1 cellular context compared by ENCODE assay signal in the genomic region with DNA sequence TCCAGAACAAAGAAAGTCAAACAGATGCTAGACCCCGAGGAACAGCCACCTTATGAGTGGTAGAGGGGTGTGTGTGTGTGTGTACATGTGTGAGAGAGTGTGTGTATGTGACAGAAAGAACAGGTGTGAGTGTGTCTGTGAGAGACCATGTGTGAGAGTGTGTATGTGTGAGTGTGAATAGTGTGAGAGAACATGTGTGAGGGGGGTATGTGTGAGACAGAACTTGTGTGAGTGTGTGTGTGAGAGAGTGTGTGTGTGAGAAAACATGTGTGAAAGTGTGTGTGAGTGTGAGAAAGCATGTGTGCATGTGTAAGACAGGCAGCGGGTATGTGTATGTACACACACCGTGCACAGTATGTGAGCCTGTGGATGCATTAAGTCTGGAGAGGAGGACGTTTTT.
TF ChIP-seq lines count a peak whose summit lies in the region.

No MANE protein-coding gene starts in this region.

TF ChIP-seq in WTC11, 78 proteins besides CTCF, POLR2A, EP300 and RAD21 (continued from another document):
- TF ChIP-seq, protein P1, sequence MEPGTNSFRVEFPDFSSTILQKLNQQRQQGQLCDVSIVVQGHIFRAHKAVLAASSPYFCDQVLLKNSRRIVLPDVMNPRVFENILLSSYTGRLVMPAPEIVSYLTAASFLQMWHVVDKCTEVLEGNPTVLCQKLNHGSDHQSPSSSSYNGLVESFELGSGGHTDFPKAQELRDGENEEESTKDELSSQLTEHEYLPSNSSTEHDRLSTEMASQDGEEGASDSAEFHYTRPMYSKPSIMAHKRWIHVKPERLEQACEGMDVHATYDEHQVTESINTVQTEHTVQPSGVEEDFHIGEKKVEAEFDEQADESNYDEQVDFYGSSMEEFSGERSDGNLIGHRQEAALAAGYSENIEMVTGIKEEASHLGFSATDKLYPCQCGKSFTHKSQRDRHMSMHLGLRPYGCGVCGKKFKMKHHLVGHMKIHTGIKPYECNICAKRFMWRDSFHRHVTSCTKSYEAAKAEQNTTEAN (CRISPR knock-in tag; IDR thresholded peaks at IDR 0.05): no peak; the same call in 1 of the 2 replicates
- TF ChIP-seq SMAD3 (CRISPR knock-in tag; IDR thresholded peaks at IDR 0.05; ENCODE audit: borderline replicate concordance): no peak
- TF ChIP-seq OVOL2 (CRISPR knock-in tag; IDR thresholded peaks at IDR 0.05; ENCODE audit: borderline replicate concordance): no peak
- no peak for TF ChIP-seq RELA (CRISPR knock-in tag; IDR thresholded peaks at IDR 0.05; ENCODE audit: borderline replicate concordance)
- TF ChIP-seq CREB1 (CRISPR knock-in tag; IDR thresholded peaks at IDR 0.05): no peak
- TF ChIP-seq, protein P2, sequence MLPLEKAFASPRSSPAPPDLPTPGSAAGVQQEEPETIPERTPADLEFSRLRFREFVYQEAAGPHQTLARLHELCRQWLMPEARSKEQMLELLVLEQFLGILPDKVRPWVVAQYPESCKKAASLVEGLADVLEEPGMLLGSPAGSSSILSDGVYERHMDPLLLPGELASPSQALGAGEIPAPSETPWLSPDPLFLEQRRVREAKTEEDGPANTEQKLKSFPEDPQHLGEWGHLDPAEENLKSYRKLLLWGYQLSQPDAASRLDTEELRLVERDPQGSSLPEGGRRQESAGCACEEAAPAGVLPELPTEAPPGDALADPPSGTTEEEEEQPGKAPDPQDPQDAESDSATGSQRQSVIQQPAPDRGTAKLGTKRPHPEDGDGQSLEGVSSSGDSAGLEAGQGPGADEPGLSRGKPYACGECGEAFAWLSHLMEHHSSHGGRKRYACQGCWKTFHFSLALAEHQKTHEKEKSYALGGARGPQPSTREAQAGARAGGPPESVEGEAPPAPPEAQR (CRISPR knock-in tag; IDR thresholded peaks at IDR 0.05): no peak
- TF ChIP-seq, protein P3, sequence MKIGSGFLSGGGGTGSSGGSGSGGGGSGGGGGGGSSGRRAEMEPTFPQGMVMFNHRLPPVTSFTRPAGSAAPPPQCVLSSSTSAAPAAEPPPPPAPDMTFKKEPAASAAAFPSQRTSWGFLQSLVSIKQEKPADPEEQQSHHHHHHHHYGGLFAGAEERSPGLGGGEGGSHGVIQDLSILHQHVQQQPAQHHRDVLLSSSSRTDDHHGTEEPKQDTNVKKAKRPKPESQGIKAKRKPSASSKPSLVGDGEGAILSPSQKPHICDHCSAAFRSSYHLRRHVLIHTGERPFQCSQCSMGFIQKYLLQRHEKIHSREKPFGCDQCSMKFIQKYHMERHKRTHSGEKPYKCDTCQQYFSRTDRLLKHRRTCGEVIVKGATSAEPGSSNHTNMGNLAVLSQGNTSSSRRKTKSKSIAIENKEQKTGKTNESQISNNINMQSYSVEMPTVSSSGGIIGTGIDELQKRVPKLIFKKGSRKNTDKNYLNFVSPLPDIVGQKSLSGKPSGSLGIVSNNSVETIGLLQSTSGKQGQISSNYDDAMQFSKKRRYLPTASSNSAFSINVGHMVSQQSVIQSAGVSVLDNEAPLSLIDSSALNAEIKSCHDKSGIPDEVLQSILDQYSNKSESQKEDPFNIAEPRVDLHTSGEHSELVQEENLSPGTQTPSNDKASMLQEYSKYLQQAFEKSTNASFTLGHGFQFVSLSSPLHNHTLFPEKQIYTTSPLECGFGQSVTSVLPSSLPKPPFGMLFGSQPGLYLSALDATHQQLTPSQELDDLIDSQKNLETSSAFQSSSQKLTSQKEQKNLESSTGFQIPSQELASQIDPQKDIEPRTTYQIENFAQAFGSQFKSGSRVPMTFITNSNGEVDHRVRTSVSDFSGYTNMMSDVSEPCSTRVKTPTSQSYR (CRISPR knock-in tag; IDR thresholded peaks at IDR 0.05): no peak
- TF ChIP-seq, protein P4, sequence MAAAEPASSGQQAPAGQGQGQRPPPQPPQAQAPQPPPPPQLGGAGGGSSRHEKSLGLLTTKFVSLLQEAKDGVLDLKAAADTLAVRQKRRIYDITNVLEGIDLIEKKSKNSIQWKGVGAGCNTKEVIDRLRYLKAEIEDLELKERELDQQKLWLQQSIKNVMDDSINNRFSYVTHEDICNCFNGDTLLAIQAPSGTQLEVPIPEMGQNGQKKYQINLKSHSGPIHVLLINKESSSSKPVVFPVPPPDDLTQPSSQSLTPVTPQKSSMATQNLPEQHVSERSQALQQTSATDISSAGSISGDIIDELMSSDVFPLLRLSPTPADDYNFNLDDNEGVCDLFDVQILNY (CRISPR knock-in tag; IDR thresholded peaks at IDR 0.05): no peak
- no peak for TF ChIP-seq ZNF232 (CRISPR knock-in tag; IDR thresholded peaks at IDR 0.05)
- TF ChIP-seq, protein P5, sequence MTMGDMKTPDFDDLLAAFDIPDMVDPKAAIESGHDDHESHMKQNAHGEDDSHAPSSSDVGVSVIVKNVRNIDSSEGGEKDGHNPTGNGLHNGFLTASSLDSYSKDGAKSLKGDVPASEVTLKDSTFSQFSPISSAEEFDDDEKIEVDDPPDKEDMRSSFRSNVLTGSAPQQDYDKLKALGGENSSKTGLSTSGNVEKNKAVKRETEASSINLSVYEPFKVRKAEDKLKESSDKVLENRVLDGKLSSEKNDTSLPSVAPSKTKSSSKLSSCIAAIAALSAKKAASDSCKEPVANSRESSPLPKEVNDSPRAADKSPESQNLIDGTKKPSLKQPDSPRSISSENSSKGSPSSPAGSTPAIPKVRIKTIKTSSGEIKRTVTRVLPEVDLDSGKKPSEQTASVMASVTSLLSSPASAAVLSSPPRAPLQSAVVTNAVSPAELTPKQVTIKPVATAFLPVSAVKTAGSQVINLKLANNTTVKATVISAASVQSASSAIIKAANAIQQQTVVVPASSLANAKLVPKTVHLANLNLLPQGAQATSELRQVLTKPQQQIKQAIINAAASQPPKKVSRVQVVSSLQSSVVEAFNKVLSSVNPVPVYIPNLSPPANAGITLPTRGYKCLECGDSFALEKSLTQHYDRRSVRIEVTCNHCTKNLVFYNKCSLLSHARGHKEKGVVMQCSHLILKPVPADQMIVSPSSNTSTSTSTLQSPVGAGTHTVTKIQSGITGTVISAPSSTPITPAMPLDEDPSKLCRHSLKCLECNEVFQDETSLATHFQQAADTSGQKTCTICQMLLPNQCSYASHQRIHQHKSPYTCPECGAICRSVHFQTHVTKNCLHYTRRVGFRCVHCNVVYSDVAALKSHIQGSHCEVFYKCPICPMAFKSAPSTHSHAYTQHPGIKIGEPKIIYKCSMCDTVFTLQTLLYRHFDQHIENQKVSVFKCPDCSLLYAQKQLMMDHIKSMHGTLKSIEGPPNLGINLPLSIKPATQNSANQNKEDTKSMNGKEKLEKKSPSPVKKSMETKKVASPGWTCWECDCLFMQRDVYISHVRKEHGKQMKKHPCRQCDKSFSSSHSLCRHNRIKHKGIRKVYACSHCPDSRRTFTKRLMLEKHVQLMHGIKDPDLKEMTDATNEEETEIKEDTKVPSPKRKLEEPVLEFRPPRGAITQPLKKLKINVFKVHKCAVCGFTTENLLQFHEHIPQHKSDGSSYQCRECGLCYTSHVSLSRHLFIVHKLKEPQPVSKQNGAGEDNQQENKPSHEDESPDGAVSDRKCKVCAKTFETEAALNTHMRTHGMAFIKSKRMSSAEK (CRISPR knock-in tag; IDR thresholded peaks at IDR 0.05; ENCODE audit: borderline replicate concordance): no peak
TF ChIP-seq in WTC11: peak in this region for 0.
